In the genomic region with DNA sequence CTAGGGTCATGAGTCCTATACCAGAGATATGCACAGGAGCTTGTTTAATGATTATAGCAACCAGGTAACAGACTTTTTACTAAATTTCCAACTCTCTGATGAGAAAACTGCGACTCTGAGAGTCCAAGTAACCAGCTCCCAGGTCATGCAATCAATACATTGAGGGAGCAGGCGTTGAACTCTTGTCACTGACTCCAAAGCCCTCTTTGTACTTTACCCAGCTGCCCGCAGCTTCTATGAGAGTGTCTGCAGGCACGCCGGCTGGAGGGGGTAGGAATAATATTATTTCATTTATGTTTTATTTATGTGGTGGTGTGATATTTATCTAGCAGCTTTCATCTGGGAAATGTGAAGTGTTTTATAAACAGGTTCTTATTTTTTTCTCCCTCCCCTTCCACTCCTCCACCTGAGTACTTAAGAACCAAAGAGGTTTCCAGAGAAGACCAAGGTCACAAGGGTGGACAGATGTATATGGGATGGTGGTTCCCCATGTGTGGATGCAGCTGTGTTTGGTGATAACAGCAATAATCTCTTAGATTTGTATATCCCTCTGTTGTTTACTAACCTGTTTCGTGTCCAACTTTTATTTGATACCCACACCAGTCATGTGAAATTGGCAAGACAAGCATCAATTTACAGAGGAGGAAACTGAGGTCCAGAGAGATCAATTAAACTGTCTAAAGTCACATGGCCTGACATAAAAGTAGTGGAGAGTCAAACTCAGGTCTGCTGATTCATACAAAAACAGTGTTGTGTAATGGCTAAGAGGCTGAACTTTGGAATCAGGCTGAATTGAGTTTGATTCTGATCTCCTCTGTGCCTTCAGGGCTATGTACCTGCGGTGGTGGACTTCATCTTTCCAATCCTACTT, we compare ENCODE assay signal across 1 cellular context.
TF ChIP-seq lines count a peak whose summit lies in the region.

No MANE protein-coding gene starts in this region.

TF ChIP-seq in A549, 52 proteins besides CTCF, POLR2A, EP300 and RAD21 (continued from another document):
- TF ChIP-seq, protein P1, sequence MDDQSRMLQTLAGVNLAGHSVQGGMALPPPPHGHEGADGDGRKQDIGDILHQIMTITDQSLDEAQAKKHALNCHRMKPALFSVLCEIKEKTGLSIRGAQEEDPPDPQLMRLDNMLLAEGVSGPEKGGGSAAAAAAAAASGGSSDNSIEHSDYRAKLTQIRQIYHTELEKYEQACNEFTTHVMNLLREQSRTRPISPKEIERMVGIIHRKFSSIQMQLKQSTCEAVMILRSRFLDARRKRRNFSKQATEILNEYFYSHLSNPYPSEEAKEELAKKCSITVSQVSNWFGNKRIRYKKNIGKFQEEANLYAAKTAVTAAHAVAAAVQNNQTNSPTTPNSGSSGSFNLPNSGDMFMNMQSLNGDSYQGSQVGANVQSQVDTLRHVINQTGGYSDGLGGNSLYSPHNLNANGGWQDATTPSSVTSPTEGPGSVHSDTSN (IDR thresholded peaks at IDR 0.05), result no peak
- no peak for TF ChIP-seq FOSB (CRISPR knock-in tag; IDR thresholded peaks at IDR 0.05)
- TF ChIP-seq SREBF2 (IDR thresholded peaks at IDR 0.05), result no peak
- TF ChIP-seq HOXB5 (CRISPR knock-in tag; IDR thresholded peaks at IDR 0.05), result peak; percentile 58; the same call in 1 of the 2 replicates
- TF ChIP-seq, protein P2, sequence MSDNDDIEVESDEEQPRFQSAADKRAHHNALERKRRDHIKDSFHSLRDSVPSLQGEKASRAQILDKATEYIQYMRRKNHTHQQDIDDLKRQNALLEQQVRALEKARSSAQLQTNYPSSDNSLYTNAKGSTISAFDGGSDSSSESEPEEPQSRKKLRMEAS (IDR thresholded peaks at IDR 0.05), result peak; percentile 37; the same call in 1 of the 2 replicates
- TF ChIP-seq RFX5 (IDR thresholded peaks at IDR 0.05), result peak; percentile 30; the same call in 1 of the 2 replicates
- TF ChIP-seq, protein P3, sequence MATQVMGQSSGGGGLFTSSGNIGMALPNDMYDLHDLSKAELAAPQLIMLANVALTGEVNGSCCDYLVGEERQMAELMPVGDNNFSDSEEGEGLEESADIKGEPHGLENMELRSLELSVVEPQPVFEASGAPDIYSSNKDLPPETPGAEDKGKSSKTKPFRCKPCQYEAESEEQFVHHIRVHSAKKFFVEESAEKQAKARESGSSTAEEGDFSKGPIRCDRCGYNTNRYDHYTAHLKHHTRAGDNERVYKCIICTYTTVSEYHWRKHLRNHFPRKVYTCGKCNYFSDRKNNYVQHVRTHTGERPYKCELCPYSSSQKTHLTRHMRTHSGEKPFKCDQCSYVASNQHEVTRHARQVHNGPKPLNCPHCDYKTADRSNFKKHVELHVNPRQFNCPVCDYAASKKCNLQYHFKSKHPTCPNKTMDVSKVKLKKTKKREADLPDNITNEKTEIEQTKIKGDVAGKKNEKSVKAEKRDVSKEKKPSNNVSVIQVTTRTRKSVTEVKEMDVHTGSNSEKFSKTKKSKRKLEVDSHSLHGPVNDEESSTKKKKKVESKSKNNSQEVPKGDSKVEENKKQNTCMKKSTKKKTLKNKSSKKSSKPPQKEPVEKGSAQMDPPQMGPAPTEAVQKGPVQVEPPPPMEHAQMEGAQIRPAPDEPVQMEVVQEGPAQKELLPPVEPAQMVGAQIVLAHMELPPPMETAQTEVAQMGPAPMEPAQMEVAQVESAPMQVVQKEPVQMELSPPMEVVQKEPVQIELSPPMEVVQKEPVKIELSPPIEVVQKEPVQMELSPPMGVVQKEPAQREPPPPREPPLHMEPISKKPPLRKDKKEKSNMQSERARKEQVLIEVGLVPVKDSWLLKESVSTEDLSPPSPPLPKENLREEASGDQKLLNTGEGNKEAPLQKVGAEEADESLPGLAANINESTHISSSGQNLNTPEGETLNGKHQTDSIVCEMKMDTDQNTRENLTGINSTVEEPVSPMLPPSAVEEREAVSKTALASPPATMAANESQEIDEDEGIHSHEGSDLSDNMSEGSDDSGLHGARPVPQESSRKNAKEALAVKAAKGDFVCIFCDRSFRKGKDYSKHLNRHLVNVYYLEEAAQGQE (IDR thresholded peaks at IDR 0.05), result no peak
- no peak for TF ChIP-seq NR3C1 (IDR thresholded peaks at IDR 0.05)
- TF ChIP-seq EHF (CRISPR knock-in tag; IDR thresholded peaks at IDR 0.05), result no peak
- peak in 1 of 2 experiments; percentile 64; a peak in 4 of 5 replicates for TF ChIP-seq JUN (IDR thresholded peaks at IDR 0.05)
- TF ChIP-seq FOXS1 (CRISPR knock-in tag; IDR thresholded peaks at IDR 0.05), result no peak
- peak; percentile 84 to 93 for TF ChIP-seq CEBPB (IDR thresholded peaks at IDR 0.05)
TF ChIP-seq in A549: peak in this region for 11.
